ENCODE assay signal across 8 cellular contexts in the genomic region with DNA sequence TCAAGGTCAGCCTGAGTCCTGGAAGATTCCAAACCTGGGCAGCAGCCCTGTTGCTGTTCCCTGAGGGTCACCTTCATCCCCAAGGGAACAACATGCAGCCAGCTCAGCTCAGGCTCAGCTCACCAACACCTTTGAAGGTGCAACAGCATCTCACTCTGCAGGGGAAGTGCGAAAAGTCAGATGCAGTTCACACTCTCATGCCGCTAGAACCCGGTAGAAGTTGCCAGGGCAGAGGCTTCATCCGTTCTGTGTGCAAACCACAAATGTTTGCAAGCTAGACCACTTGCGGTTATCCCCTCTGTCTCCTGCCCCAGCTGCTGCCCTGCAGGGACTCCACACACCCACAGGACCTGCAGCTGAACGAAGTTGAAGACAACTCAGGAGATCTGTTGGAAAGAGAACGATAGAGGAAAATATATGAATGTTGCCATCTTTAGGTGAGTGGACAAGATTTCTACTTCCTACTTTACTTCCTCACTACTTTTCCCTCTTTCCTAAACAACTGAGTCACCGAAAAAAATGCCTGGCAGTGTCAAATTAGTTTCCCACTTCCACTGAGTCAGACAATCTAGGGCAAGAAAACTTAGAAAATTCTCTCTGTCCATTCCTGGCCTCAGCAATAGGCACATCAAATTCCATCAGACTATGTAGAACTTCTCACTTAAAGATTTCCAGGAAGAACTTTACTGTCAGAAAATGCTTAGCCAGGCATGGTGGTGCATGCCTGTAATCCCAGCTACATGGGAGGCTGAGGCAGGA.
DNase-seq lines count a peak whose midpoint lies in the region; ATAC-seq lines count a peak whose summit lies in the region.

No MANE protein-coding gene starts in this region.

- peak; percentile 48 for ATAC-seq in GM18873 (IDR thresholded peaks at IDR 0.05; ENCODE audit: low FRiP score, unreplicated experiment)
- peak; percentile 60 for ATAC-seq in HG03460 (IDR thresholded peaks at IDR 0.05; ENCODE audit: unreplicated experiment)
- no peak for ATAC-seq in HG03095 (IDR thresholded peaks at IDR 0.05; ENCODE audit: unreplicated experiment)
- no peak for ATAC-seq in GM21528 (IDR thresholded peaks at IDR 0.05; ENCODE audit: low FRiP score, unreplicated experiment)

- DNase-seq in activated T-cell treated with anti-CD3 and anti-CD28 coated beads for 1 hour (ENCODE audit: low read depth): peak; percentile 12
- peak; percentile 26 for DNase-seq in stimulated activated CD8-positive, alpha-beta memory T cell treated with anti-CD3 and anti-CD28 coated beads, Interleukin-4, amount 100 ng/mL, for 24 hours (ENCODE audit: low read depth)
- no peak for DNase-seq in GM03348 (ENCODE audit: low spot score)
- no peak for DNase-seq in activated effector memory CD4-positive, alpha-beta T cell treated with Interleukin-2 at 50 U/mL for 16 hours

Comparison
In these comparisons a context has a peak if more than half of its experiments do, and no peak if none do; other contexts are left out.
1. ATAC-seq: peak in GM18873 (single experiment) and HG03460 (single experiment); none in HG03095 (single experiment) and GM21528 (single experiment).
2. DNase-seq: peak in activated T-cell treated with anti-CD3 and anti-CD28 coated beads for 1 hour (single experiment) and stimulated activated CD8-positive, alpha-beta memory T cell treated with anti-CD3 and anti-CD28 coated beads, Interleukin-4, amount 100 ng/mL, for 24 hours (single experiment); none in GM03348 (single experiment) and activated effector memory CD4-positive, alpha-beta T cell treated with Interleukin-2 at 50 U/mL for 16 hours (single experiment).